ENCODE assay signal across 8 cellular contexts in the genomic region with DNA sequence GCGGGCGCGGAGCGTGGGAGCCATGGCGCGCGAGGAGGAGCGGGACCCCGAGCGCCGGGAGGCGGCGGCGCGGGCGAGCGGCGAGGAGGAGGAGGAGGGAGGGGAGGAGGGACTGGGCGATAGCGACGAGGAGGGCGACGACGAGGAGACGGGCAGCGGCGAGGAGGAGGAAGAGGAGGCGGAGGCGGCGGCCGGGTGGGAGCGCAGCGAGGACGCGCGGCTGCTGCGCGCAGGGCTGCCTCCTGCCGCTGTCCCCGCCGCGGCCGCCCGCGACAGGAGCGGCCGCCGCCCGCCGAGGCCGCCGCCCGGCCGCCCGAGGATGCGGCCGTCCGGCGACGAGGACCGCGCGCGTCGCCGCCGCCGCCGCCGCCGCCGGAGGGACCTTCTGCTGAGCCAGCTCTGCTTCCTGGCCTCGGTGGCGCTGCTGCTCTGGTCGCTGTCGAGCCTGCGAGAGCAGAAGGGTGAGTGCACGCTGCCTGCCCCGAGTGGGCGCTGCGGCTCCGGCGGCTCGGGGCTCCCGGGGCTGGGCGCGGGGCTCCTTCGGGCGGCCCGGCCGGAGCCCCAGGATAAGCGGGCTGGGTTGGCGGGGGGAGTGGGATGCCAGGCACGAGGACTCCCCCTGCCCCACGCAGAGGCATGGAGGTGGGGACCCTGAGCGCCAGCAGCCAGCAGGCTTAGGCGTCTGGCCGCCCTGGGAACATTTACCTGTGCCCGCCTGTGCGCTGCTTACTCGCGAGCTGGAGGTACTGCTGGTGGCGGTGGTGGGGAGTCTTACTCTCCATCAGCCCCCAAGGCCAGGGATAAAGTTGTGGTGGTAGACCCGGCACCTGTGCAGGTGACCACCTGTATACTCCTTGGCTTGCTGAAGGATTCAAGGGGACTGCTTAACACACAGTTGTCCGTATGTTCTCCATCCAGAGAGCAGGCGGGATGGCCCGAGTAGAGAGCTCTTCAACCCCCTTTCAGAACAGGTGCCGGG. TPM values are rescaled to one million over a fixed set of nuclear protein-coding genes. Genes with fewer than 3 reads are reported as not detected.
DNase-seq lines count a peak whose midpoint lies in the region; ATAC-seq and TF ChIP-seq lines count a peak whose summit lies in the region.

A gene (plus strand): TSS at position 119 of the 979 bp plus-strand sequence.

- H3K9me3 Mint-ChIP-seq in activated CD8-positive, alpha-beta T cell treated with anti-CD3 and anti-CD28 coated beads, Interleukin-2, amount 10 ng/mL, durations not matched to agents 7 days and 5 days (ENCODE audit: insufficient read depth) = no peaks in the 10 kb centered on the region
- no peaks in the 10 kb centered on the region for H3K9me3 Mint-ChIP-seq in neural progenitor cell

- H3K27ac ChIP-seq in 22Rv1 (no peak within 1 kb of the TSS), neural progenitor cell (no peak within 1 kb of the TSS)

- no peak within 1 kb of the TSS for H3K9ac ChIP-seq in neural progenitor cell

- H3K36me3 Mint-ChIP-seq in activated CD8-positive, alpha-beta T cell treated with anti-CD3 and anti-CD28 coated beads, Interleukin-2, amount 10 ng/mL, durations not matched to agents 7 days and 5 days (ENCODE audit: low read depth) = no peaks in the 10 kb centered on the region
- no peaks in the 10 kb centered on the region for H3K36me3 Mint-ChIP-seq in neural progenitor cell

- no peak within 1 kb of the TSS for H3K4me3 Mint-ChIP-seq in activated CD8-positive, alpha-beta T cell treated with anti-CD3 and anti-CD28 coated beads, Interleukin-2, amount 10 ng/mL, durations not matched to agents 7 days and 5 days
- H3K4me3 Mint-ChIP-seq in neural progenitor cell = peak within 1 kb of the TSS; percentile 82

- no peaks in the 10 kb centered on the region for H3K4me1 Mint-ChIP-seq in activated CD8-positive, alpha-beta T cell treated with anti-CD3 and anti-CD28 coated beads, Interleukin-2, amount 10 ng/mL, durations not matched to agents 7 days and 5 days (ENCODE audit: low read depth)
- H3K4me1 Mint-ChIP-seq in neural progenitor cell = no peaks in the 10 kb centered on the region

- H2AFZ ChIP-seq in neural progenitor cell (replicated peaks) = peak within 1 kb of the TSS; percentile 93

- H3K4me1 ChIP-seq in neural progenitor cell = no peaks in the 10 kb centered on the region

- no peak for DNase-seq in GM12864 (ENCODE audit: low read depth)
- DNase-seq in activated CD8-positive, alpha-beta T cell treated with anti-CD3 and anti-CD28 coated beads, Interleukin-2, amount 10 ng/mL, durations not matched to agents 7 days and 5 days = peak; percentile 57
- DNase-seq in globus pallidus (ENCODE audit: low spot score) = peak; percentile 33
- DNase-seq in neural progenitor cell (ENCODE audit: low spot score) = peak; percentile 91
- no peak for DNase-seq in DMS114 treated with DMSO at 0.1 percent for 48 hours (lab: John Stamatoyannopoulos, UW; ENCODE audit: unreplicated experiment)

- H3K79me2 ChIP-seq in neural progenitor cell (ENCODE audit: low read depth) = no peaks in the 10 kb centered on the region

- no peaks in the 10 kb centered on the region for H3K9me3 ChIP-seq in neural progenitor cell (ENCODE audit: low read depth)

- TF ChIP-seq CTCF in 22Rv1 (IDR thresholded peaks at IDR 0.05) = peak; percentile 45
- peak; percentile 30 for TF ChIP-seq CTCF in GM12864 (IDR thresholded peaks at IDR 0.05; ENCODE audit: low read depth, low read length, missing control alignments)
- TF ChIP-seq CTCF in LNCAP (IDR thresholded peaks at IDR 0.05) = peak; percentile 66
- TF ChIP-seq CTCF in neural progenitor cell (IDR thresholded peaks at IDR 0.05) = peak; percentile 59

- CTCF ChIA-PET in activated CD8-positive, alpha-beta T cell treated with anti-CD3 and anti-CD28 coated beads, Interleukin-2, amount 10 ng/mL, durations not matched to agents 7 days and 5 days (lab: Charles Lee) = interaction anchor here (1.3 kb wide), 2 partner anchors 8 to 371 kb away, joined by 4 to 7 read pairs; no protein-coding TSS in a partner anchor

- POLR2A ChIA-PET in activated CD8-positive, alpha-beta T cell treated with anti-CD3 and anti-CD28 coated beads, Interleukin-2, amount 10 ng/mL, durations not matched to agents 7 days and 5 days (lab: Charles Lee) = no interaction called here

- peaks cover 51% of the 10 kb centered on the region for H3K27me3 Mint-ChIP-seq in activated CD8-positive, alpha-beta T cell treated with anti-CD3 and anti-CD28 coated beads, Interleukin-2, amount 10 ng/mL, durations not matched to agents 7 days and 5 days (ENCODE audit: low read depth)
- H3K27me3 Mint-ChIP-seq in neural progenitor cell (ENCODE audit: insufficient read depth, low read depth) = peaks cover 23% of the 10 kb centered on the region

- no peaks in the 10 kb centered on the region for H4K20me1 ChIP-seq in neural progenitor cell (ENCODE audit: low read depth)

- H3F3A ChIP-seq in neural progenitor cell (ENCODE audit: low read depth) = no peaks in the 10 kb centered on the region

- no peak within 1 kb of the TSS for H3K27ac Mint-ChIP-seq in activated CD8-positive, alpha-beta T cell treated with anti-CD3 and anti-CD28 coated beads, Interleukin-2, amount 10 ng/mL, durations not matched to agents 7 days and 5 days
- H3K27ac Mint-ChIP-seq in neural progenitor cell = no peak within 1 kb of the TSS

- H3K4me2 ChIP-seq in neural progenitor cell = peak within 1 kb of the TSS; percentile 90

- no peaks in the 10 kb centered on the region for H3K36me3 ChIP-seq in neural progenitor cell

- no peak within 1 kb of the TSS for H3K4me3 ChIP-seq in GM12864 (ENCODE audit: low read depth, low read length)
- peak within 1 kb of the TSS; percentile 65 for H3K4me3 ChIP-seq in neural progenitor cell

- peak; percentile 89 for ATAC-seq in activated CD8-positive, alpha-beta T cell treated with anti-CD3 and anti-CD28 coated beads, Interleukin-2, amount 10 ng/mL, durations not matched to agents 7 days and 5 days
- ATAC-seq in HG03139 (IDR thresholded peaks at IDR 0.05; ENCODE audit: unreplicated experiment) = no peak

- H3K27me3 ChIP-seq in neural progenitor cell = peaks cover 60% of the 10 kb centered on the region

RNA-seq across cellular contexts. Expression of the gene that starts here (rescaled TPM):
- total RNA-seq in activated CD8-positive, alpha-beta T cell treated with anti-CD3 and anti-CD28 coated beads, Interleukin-2, amount 10 ng/mL, durations not matched to agents 7 days and 5 days = not detected
- 0.21 and 0.31 TPM in 2 replicates for total RNA-seq in neural progenitor cell (ENCODE audit: low replicate concordance)

Comparison
In these comparisons a context has a peak if more than half of its experiments do, and no peak if none do; other contexts are left out.
1. Peak in DNase-seq and ATAC-seq in activated CD8-positive, alpha-beta T cell treated with anti-CD3 and anti-CD28 coated beads, Interleukin-2, amount 10 ng/mL, durations not matched to agents 7 days and 5 days; RNA of the gene not detected or under 1 TPM.
2. Peak in DNase-seq, H3K4me3 ChIP-seq and H3K4me2 ChIP-seq in neural progenitor cell; RNA of the gene not detected or under 1 TPM.